Comparison of ENCODE assay signal across 25 cellular contexts in genomic region chr17:70581459-70581858, GRCh38.
"Had no signal": no experiment of that assay in that cellular context is flagged by ENCODE, and none has a peak within 500 bp of the region (broad histone marks: within the 10 kb centered on the region; RNA-seq: fewer than 3 reads in every experiment).

No MANE protein-coding gene starts in this region.

- H3K27ac Mint-ChIP-seq: dendritic cell treated with granulocyte-macrophage colony-stimulating factor and Interleukin-4, amounts not matched to agents 40 ng/mL and 50 ng/mL, for 4 days; effector memory CD8-positive, alpha-beta T cell; endodermal cell; mesothelial cell of epicardium; naive B cell; naive thymus-derived CD8-positive, alpha-beta T cell had no signal

- H3K9me3 ChIP-seq: gastrocnemius medialis, lower lobe of right lung, mucosa of descending colon had no signal

- H3K4me1 Mint-ChIP-seq: endodermal cell, mesothelial cell of epicardium, naive B cell had no signal

- ATAC-seq: effector memory CD8-positive, alpha-beta T cell; esophagus mucosa; gastrocnemius medialis; heart right ventricle; left cardiac atrium; left lung; left ventricle myocardium superior; lower lobe of right lung; mucosa of descending colon; naive thymus-derived CD8-positive, alpha-beta T cell had no signal

- H3K4me1 ChIP-seq: esophagus squamous epithelium, gastrocnemius medialis, heart right ventricle, left lung, lower lobe of right lung had no signal

- H3K36me3 Mint-ChIP-seq: naive B cell; naive thymus-derived CD8-positive, alpha-beta T cell had no signal

- H3K4me3 Mint-ChIP-seq: dendritic cell treated with granulocyte-macrophage colony-stimulating factor and Interleukin-4, amounts not matched to agents 40 ng/mL and 50 ng/mL, for 4 days; effector memory CD8-positive, alpha-beta T cell; endodermal cell; mesothelial cell of epicardium; naive B cell; naive thymus-derived CD8-positive, alpha-beta T cell had no signal

- H3K36me3 ChIP-seq: esophagus squamous epithelium, gastrocnemius medialis, heart right ventricle, left lung, lower lobe of right lung had no signal

- H3K4me3 ChIP-seq: esophagus squamous epithelium, gastrocnemius medialis, heart right ventricle, left lung, lower lobe of right lung, mucosa of descending colon had no signal

- H3K27me3 ChIP-seq: esophagus squamous epithelium, gastrocnemius medialis, heart right ventricle, left lung had no signal

- H3K27me3 Mint-ChIP-seq: dendritic cell treated with granulocyte-macrophage colony-stimulating factor and Interleukin-4, amounts not matched to agents 40 ng/mL and 50 ng/mL, for 4 days; effector memory CD8-positive, alpha-beta T cell had no signal

- DNase-seq: cortex of kidney; effector CD8-positive, alpha-beta T cell; effector memory CD8-positive, alpha-beta T cell; endodermal cell; erythroblast; esophagus squamous epithelium; foreskin fibroblast; foreskin melanocyte; gastrocnemius medialis; glutamatergic neuron; head of caudate nucleus; heart right ventricle; hippocampal formation; left cardiac atrium; left lung; left ventricle myocardium superior; lower lobe of right lung; mesenchymal stem cell; mucosa of descending colon; naive B cell; naive thymus-derived CD8-positive, alpha-beta T cell had no signal

- H3K27ac ChIP-seq: epithelial cell of prostate, esophagus squamous epithelium, gastrocnemius medialis, heart right ventricle, left lung, lower lobe of right lung had no signal
